ENCODE assay signal across 9 cellular contexts in genomic region chr3:11238880-11239279, GRCh38. TPM values are rescaled to one million over a fixed set of nuclear protein-coding genes. Genes with fewer than 3 reads are reported as not detected.
DNase-seq lines count a peak whose midpoint lies in the region; ATAC-seq, FAIRE-seq and TF ChIP-seq lines count a peak whose summit lies in the region.
"Had no signal": no experiment of that assay in that cellular context is flagged by ENCODE, and none has a peak within 500 bp of the region (broad histone marks: within the 10 kb centered on the region; RNA-seq: fewer than 3 reads in every experiment).

No MANE protein-coding gene starts in this region.

- WGBS in pancreas, 2 donors, result 63 to 64% methylated on average over 1 of the region's 1 CpG

- peak overlapping the region; percentile 79 for H3K4me3 Mint-ChIP-seq in HFFc6
- H3K4me3 Mint-ChIP-seq in activated naive CD8-positive, alpha-beta T cell, result peak overlapping the region; percentile 73
- H3K4me3 Mint-ChIP-seq in naive thymus-derived CD4-positive, alpha-beta T cell, result no peak overlapping the region

- H3K27me3 ChIP-seq in naive thymus-derived CD4-positive, alpha-beta T cell (ENCODE audit: control insufficient read depth in 2 of 2, insufficient read depth in 2 of 2, low read length in 2 of 2), result no peaks in the 10 kb centered on the region
- no peaks in the 10 kb centered on the region for H3K27me3 ChIP-seq in pancreas

- H3K36me3 ChIP-seq in naive thymus-derived CD4-positive, alpha-beta T cell (ENCODE audit: control insufficient read depth in 2 of 3, insufficient read depth in 3 of 3, low read length in 3 of 3), result no peaks in the 10 kb centered on the region
- H3K36me3 ChIP-seq in pancreas, result no peaks in the 10 kb centered on the region

- no peak for ATAC-seq in naive thymus-derived CD4-positive, alpha-beta T cell
- no peak for ATAC-seq in pancreas

- H3K36me3 Mint-ChIP-seq in HFFc6 (ENCODE audit: low read depth), result peaks cover 30% of the 10 kb centered on the region
- H3K36me3 Mint-ChIP-seq in activated naive CD8-positive, alpha-beta T cell, result peaks cover 2% of the 10 kb centered on the region
- H3K36me3 Mint-ChIP-seq in naive thymus-derived CD4-positive, alpha-beta T cell, result peaks cover 0 to 11% (median 0%) of the 10 kb centered on the region in 5 donors

- peaks cover 1% of the 10 kb centered on the region; the same call in 1 of the 2 replicates for H3K27me3 Mint-ChIP-seq in HFFc6 (ENCODE audit: insufficient read depth)
- H3K27me3 Mint-ChIP-seq in activated naive CD8-positive, alpha-beta T cell, result peaks cover 3% of the 10 kb centered on the region
- peaks cover 0 to 10% (median 6%) of the 10 kb centered on the region in 5 donors for H3K27me3 Mint-ChIP-seq in naive thymus-derived CD4-positive, alpha-beta T cell

- FAIRE-seq in pancreas (lab: Jason Lieb, UNC), result no peak

- TF ChIP-seq CTCF in AG09309 (IDR thresholded peaks at IDR 0.05; ENCODE audit: control insufficient read depth, insufficient read depth, low read depth, low read length, missing control alignments) (no peak), HFFc6 (IDR thresholded peaks at IDR 0.05) (no peak), pancreas (IDR thresholded peaks at IDR 0.05) (no peak)

- H3K9me3 Mint-ChIP-seq in HFFc6, result peaks cover 16% of the 10 kb centered on the region
- peaks cover 3% of the 10 kb centered on the region for H3K9me3 Mint-ChIP-seq in activated naive CD8-positive, alpha-beta T cell (ENCODE audit: low read depth)
- peaks cover 0 to 15% (median 0%) of the 10 kb centered on the region in 11 donors for H3K9me3 Mint-ChIP-seq in naive thymus-derived CD4-positive, alpha-beta T cell

- peak; percentile 83 for DNase-seq in AG09309 (ENCODE audit: low read depth)
- DNase-seq in HFFc6, result peak; percentile 94
- peak; percentile 79 for DNase-seq in glomerular visceral epithelial cell (ENCODE audit: extremely low spot score)
- no peak for DNase-seq in UCSD-AML1 (lab: John Stamatoyannopoulos, UW; ENCODE audit: unreplicated experiment)
- no peak for DNase-seq in naive thymus-derived CD4-positive, alpha-beta T cell
- no peak for DNase-seq in pancreas
- DNase-seq in SKM-1 treated with dmso at 0.1 percent for 144 hours (lab: John Stamatoyannopoulos, UW; ENCODE audit: unreplicated experiment), result no peak
- DNase-seq: KG1 had no signal

- H3K4me3 ChIP-seq in AG09309 (ENCODE audit: control insufficient read depth, low read depth, low read length) (no peak overlapping the region), pancreas (no peak overlapping the region)
- H3K4me3 ChIP-seq in naive thymus-derived CD4-positive, alpha-beta T cell (ENCODE audit: low read length), result no peak overlapping the region

- POLR2A ChIA-PET in naive thymus-derived CD4-positive, alpha-beta T cell (lab: Charles Lee), result no interaction called here

- H3K27ac ChIP-seq in naive thymus-derived CD4-positive, alpha-beta T cell (ENCODE audit: low read depth, low read length), result no peak overlapping the region
- no peak overlapping the region for H3K27ac ChIP-seq in pancreas

- no peaks in the 10 kb centered on the region for H3K4me1 ChIP-seq in naive thymus-derived CD4-positive, alpha-beta T cell (ENCODE audit: control insufficient read depth in 2 of 2, insufficient read depth in 2 of 2, low read length in 2 of 2)
- no peaks in the 10 kb centered on the region for H3K4me1 ChIP-seq in pancreas

- intact Hi-C loops in naive thymus-derived CD4-positive, alpha-beta T cell (cut with micrococcal nuclease), result loop anchor here (1.0 to 5.0 kb wide), 4 partner anchors 12 to 593 kb away; partner anchors contain the start of gene ATG7 (in 1 of the 2)
- intact Hi-C loops in pancreas (cut with DNase I), result no loop called here

- CTCF ChIA-PET in naive thymus-derived CD4-positive, alpha-beta T cell (lab: Charles Lee), result interaction anchor here (1.5 to 2.5 kb wide), 2 partner anchors 94 to 97 kb away, joined by 3 to 30 read pairs; no protein-coding TSS in a partner anchor

- H3K4me1 Mint-ChIP-seq in HFFc6 (ENCODE audit: low read depth), result peaks cover 64% of the 10 kb centered on the region
- H3K4me1 Mint-ChIP-seq in activated naive CD8-positive, alpha-beta T cell (ENCODE audit: low read depth), result peaks cover 36% of the 10 kb centered on the region
- H3K4me1 Mint-ChIP-seq in naive thymus-derived CD4-positive, alpha-beta T cell, result peaks cover 0 to 15% (median 0%) of the 10 kb centered on the region in 7 donors

- no peaks in the 10 kb centered on the region for H3K9me3 ChIP-seq in naive thymus-derived CD4-positive, alpha-beta T cell (ENCODE audit: control insufficient read depth in 2 of 3, low read length in 3 of 3)
- no peaks in the 10 kb centered on the region for H3K9me3 ChIP-seq in pancreas

- peak overlapping the region; percentile 97 for H3K27ac Mint-ChIP-seq in HFFc6
- peak overlapping the region; percentile 99 for H3K27ac Mint-ChIP-seq in activated naive CD8-positive, alpha-beta T cell
- H3K27ac Mint-ChIP-seq in naive thymus-derived CD4-positive, alpha-beta T cell, result peak overlapping the region in 1 of 9 donors; percentile 64

RNA-seq across cellular contexts. Expression of gene ATG7, which starts 33.3 kb away (rescaled TPM):
- total RNA-seq in HFFc6 (2021; fragmentation: NEBNext Ultra II Directional; extraction: Animal tissue kit (Norgen Biotek cat#: 25700)), result 10 to 100 TPM; 44.5 to 53.0 (median 49.3) TPM
- total RNA-seq in naive thymus-derived CD4-positive, alpha-beta T cell, result 10 to 100 TPM; 27.0 to 80.3 (median 39.8) TPM
- 10 to 100 TPM; 12.0 to 15.8 TPM for polyA plus RNA-seq in naive thymus-derived CD4-positive, alpha-beta T cell
- 10 to 100 TPM; 13.0 to 28.0 (median 16.6) TPM for total RNA-seq in pancreas
- 1 to 10 TPM; 5.1 to 6.1 TPM for polyA plus RNA-seq in pancreas

Comparison
In these comparisons a context has a peak if more than half of its experiments do, and no peak if none do; other contexts are left out.
1. DNase-seq: peak in AG09309 (single experiment), HFFc6 (single experiment) and glomerular visceral epithelial cell (single experiment); none in UCSD-AML1 (single experiment), naive thymus-derived CD4-positive, alpha-beta T cell (0 of 9), pancreas (0 of 6) and SKM-1 treated with dmso at 0.1 percent for 144 hours (single experiment).
2. H3K4me3 Mint-ChIP-seq: peak in HFFc6 (single experiment) and activated naive CD8-positive, alpha-beta T cell (single experiment); none in naive thymus-derived CD4-positive, alpha-beta T cell (0 of 10).
3. intact Hi-C loops: an anchor here in naive thymus-derived CD4-positive, alpha-beta T cell (1.0 to 5.0 kb wide); none called in pancreas.